ENCODE assay signal across 15 cellular contexts in genomic region chr11:47235163-47235562, GRCh38. TPM values are rescaled to one million over a fixed set of nuclear protein-coding genes. Genes with fewer than 3 reads are reported as not detected.
DNase-seq lines count a peak whose midpoint lies in the region; ATAC-seq and TF ChIP-seq lines count a peak whose summit lies in the region.
"Had no signal": no experiment of that assay in that cellular context is flagged by ENCODE, and none has a peak within 500 bp of the region (broad histone marks: within the 10 kb centered on the region; RNA-seq: fewer than 3 reads in every experiment).

No MANE protein-coding gene starts in this region.

- H3K36me3 ChIP-seq in RWPE2 (ENCODE audit: low read depth), result peaks cover 75% of the 10 kb centered on the region
- H3K36me3 ChIP-seq in rectal smooth muscle tissue (ENCODE audit: control insufficient read depth, insufficient read depth, low read length), result peaks cover 14% of the 10 kb centered on the region
- peaks cover 0 to 61% (median 7%) of the 10 kb centered on the region in 3 donors for H3K36me3 ChIP-seq in tibial nerve

- H3K9me3 ChIP-seq in RWPE2 (ENCODE audit: severe bottlenecking) (no peaks in the 10 kb centered on the region), tibial nerve (no peaks in the 10 kb centered on the region)
- H3K9me3 ChIP-seq: gastrocnemius medialis, HAP-1, upper lobe of left lung had no signal

- ATAC-seq in RWPE2 (ENCODE audit: low read depth) (no peak), HG02571 (IDR thresholded peaks at IDR 0.05; ENCODE audit: unreplicated experiment) (no peak)
- ATAC-seq: gastrocnemius medialis had no signal

- H3K4me3 Mint-ChIP-seq in activated CD4-positive, alpha-beta T cell treated with anti-CD3 and anti-CD28 coated beads, Interleukin-2, amount 10 ng/mL, durations not matched to agents 24 days and 14 days, result peak overlapping the region; percentile 72
- H3K4me3 Mint-ChIP-seq in chondrocyte (ENCODE audit: unreplicated experiment), result no peak overlapping the region
- H3K4me3 Mint-ChIP-seq: activated B cell treated with CpG ODN at 0.5 μM for 24 hours had no signal

- no peaks in the 10 kb centered on the region for H3K9me3 Mint-ChIP-seq in activated CD4-positive, alpha-beta T cell treated with anti-CD3 and anti-CD28 coated beads, Interleukin-2, amount 10 ng/mL, durations not matched to agents 24 days and 14 days
- no peaks in the 10 kb centered on the region for H3K9me3 Mint-ChIP-seq in chondrocyte (ENCODE audit: low read depth)
- H3K9me3 Mint-ChIP-seq: activated B cell treated with CpG ODN at 0.5 μM for 24 hours had no signal

- H3K4me3 ChIP-seq in RWPE2 (ENCODE audit: severe bottlenecking) (no peak overlapping the region), rectal smooth muscle tissue (ENCODE audit: low read length) (no peak overlapping the region), tibial nerve (no peak overlapping the region)
- H3K4me3 ChIP-seq: gastrocnemius medialis, HAP-1 had no signal

- TF ChIP-seq POLR2A in tibial nerve (IDR thresholded peaks at IDR 0.05), result no peak

- peak overlapping the region; percentile 90 for H3K27ac Mint-ChIP-seq in activated CD4-positive, alpha-beta T cell treated with anti-CD3 and anti-CD28 coated beads, Interleukin-2, amount 10 ng/mL, durations not matched to agents 24 days and 14 days
- H3K27ac Mint-ChIP-seq in chondrocyte (ENCODE audit: unreplicated experiment), result peak overlapping the region; percentile 59
- H3K27ac Mint-ChIP-seq: activated B cell treated with CpG ODN at 0.5 μM for 24 hours had no signal

- DNase-seq in activated CD4-positive, alpha-beta T cell treated with anti-CD3 and anti-CD28 coated beads, Interleukin-2, amount 10 ng/mL, durations not matched to agents 24 days and 14 days, result no peak
- DNase-seq in activated CD4-positive, alpha-beta T cell treated with anti-CD3 and anti-CD28 coated beads, Interleukin-2, amount 50 U/mL, for 1 hour, result no peak
- no peak for DNase-seq in RWPE2 (ENCODE audit: low spot score)
- DNase-seq in chondrocyte (ENCODE audit: low spot score), result no peak
- DNase-seq in tibial nerve (ENCODE audit: low spot score in 2 of 2), result no peak
- no peak for DNase-seq in NCI-H1105 (lab: John Stamatoyannopoulos, UW)
- DNase-seq: ACHN, activated B cell treated with CpG ODN at 0.5 μM for 24 hours, gastrocnemius medialis, NCI-H1417, NCI-H510A treated with DMSO at 0.1 percent for 48 hours had no signal

- TF ChIP-seq CTCF in RWPE2 (IDR thresholded peaks at IDR 0.05; ENCODE audit: poor library complexity, severe bottlenecking) (no peak), chondrocyte (IDR thresholded peaks at IDR 0.05) (no peak), tibial nerve (IDR thresholded peaks at IDR 0.05) (no peak)

- H3K36me3 Mint-ChIP-seq in activated CD4-positive, alpha-beta T cell treated with anti-CD3 and anti-CD28 coated beads, Interleukin-2, amount 10 ng/mL, durations not matched to agents 24 days and 14 days (ENCODE audit: low read depth), result peaks cover 56% of the 10 kb centered on the region
- H3K36me3 Mint-ChIP-seq in chondrocyte (ENCODE audit: low read depth), result peaks cover 18% of the 10 kb centered on the region

- peaks cover 9% of the 10 kb centered on the region for H3K4me1 ChIP-seq in RWPE2 (ENCODE audit: insufficient read depth, poor library complexity, severe bottlenecking)
- H3K4me1 ChIP-seq in rectal smooth muscle tissue (ENCODE audit: control insufficient read depth, insufficient read depth, low read length), result no peaks in the 10 kb centered on the region
- H3K4me1 ChIP-seq in tibial nerve, result peaks cover 0 to 20% (median 2%) of the 10 kb centered on the region in 4 donors
- H3K4me1 ChIP-seq: HAP-1, upper lobe of left lung had no signal

- TF ChIP-seq EP300 in tibial nerve (IDR thresholded peaks at IDR 0.05), result no peak

- no peaks in the 10 kb centered on the region for H3K27me3 ChIP-seq in RWPE2 (ENCODE audit: insufficient read depth, poor library complexity, severe bottlenecking)
- no peaks in the 10 kb centered on the region for H3K27me3 ChIP-seq in rectal smooth muscle tissue (ENCODE audit: control insufficient read depth, insufficient read depth, low read length)
- no peaks in the 10 kb centered on the region for H3K27me3 ChIP-seq in tibial nerve
- H3K27me3 ChIP-seq: gastrocnemius medialis, upper lobe of left lung had no signal

- intact Hi-C loops in activated CD4-positive, alpha-beta T cell treated with anti-CD3 and anti-CD28 coated beads, Interleukin-2, amount 10 ng/mL, durations not matched to agents 24 days and 14 days (cut with micrococcal nuclease), result no loop called here

- H3K27ac ChIP-seq in RWPE2 (ENCODE audit: poor library complexity, severe bottlenecking), result peak overlapping the region; percentile 71
- H3K27ac ChIP-seq in rectal smooth muscle tissue (ENCODE audit: low read depth, low read length), result peak overlapping the region; percentile 42
- H3K27ac ChIP-seq in tibial nerve, result no peak overlapping the region
- H3K27ac ChIP-seq: upper lobe of left lung had no signal

- 84 to 86% methylated on average over 12 of the region's 12 CpGs for WGBS in tibial nerve, 2 donors

- H3K4me1 Mint-ChIP-seq in activated CD4-positive, alpha-beta T cell treated with anti-CD3 and anti-CD28 coated beads, Interleukin-2, amount 10 ng/mL, durations not matched to agents 24 days and 14 days, result peaks cover 22% of the 10 kb centered on the region
- peaks cover 17% of the 10 kb centered on the region for H3K4me1 Mint-ChIP-seq in chondrocyte (ENCODE audit: low read depth)

- no peak overlapping the region for H3K9ac ChIP-seq in rectal smooth muscle tissue (ENCODE audit: low read length)

- no peaks in the 10 kb centered on the region for H3K27me3 Mint-ChIP-seq in activated CD4-positive, alpha-beta T cell treated with anti-CD3 and anti-CD28 coated beads, Interleukin-2, amount 10 ng/mL, durations not matched to agents 24 days and 14 days
- H3K27me3 Mint-ChIP-seq in chondrocyte (ENCODE audit: low read depth), result no peaks in the 10 kb centered on the region
- H3K27me3 Mint-ChIP-seq: activated B cell treated with CpG ODN at 0.5 μM for 24 hours had no signal

RNA-seq across cellular contexts. Expression of gene ACP2, which starts 13.5 kb away (rescaled TPM):
- 24.8 and 27.6 TPM in 2 replicates for total RNA-seq in activated CD4-positive, alpha-beta T cell treated with anti-CD3 and anti-CD28 coated beads, Interleukin-2, amount 10 ng/mL, durations not matched to agents 24 days and 14 days
- total RNA-seq in chondrocyte (35.3 to 54.5 TPM (median 36.1 TPM) in 3 replicates), tibial nerve (10 to 100 TPM; 38.5 to 88.1 (median 58.8) TPM)

RNA-seq across cellular contexts. Expression of gene DDB2, which starts 20.4 kb away (rescaled TPM):
- total RNA-seq in activated CD4-positive, alpha-beta T cell treated with anti-CD3 and anti-CD28 coated beads, Interleukin-2, amount 10 ng/mL, durations not matched to agents 24 days and 14 days, result 148 and 157 TPM in 2 replicates
- total RNA-seq in chondrocyte (45.0 to 51.3 TPM (median 49.1 TPM) in 3 replicates), tibial nerve (10 to 100 TPM; 43.8 to 82.8 (median 52.4) TPM)

RNA-seq across cellular contexts. Expression of gene NR1H3, which starts 22.6 kb away (rescaled TPM):
- 7.6 and 15.4 TPM in 2 replicates for total RNA-seq in activated CD4-positive, alpha-beta T cell treated with anti-CD3 and anti-CD28 coated beads, Interleukin-2, amount 10 ng/mL, durations not matched to agents 24 days and 14 days
- total RNA-seq in chondrocyte (3.2 to 7.0 TPM (median 4.8 TPM) in 3 replicates), tibial nerve (100 to 1,000 TPM in 3 of 4 donors, 10 to 100 TPM in 1; 92.7 to 218 (median 124) TPM)

RNA-seq across cellular contexts. Expression of gene MADD, which starts 34.8 kb away (rescaled TPM):
- 78.5 and 80.7 TPM in 2 replicates for total RNA-seq in activated CD4-positive, alpha-beta T cell treated with anti-CD3 and anti-CD28 coated beads, Interleukin-2, amount 10 ng/mL, durations not matched to agents 24 days and 14 days
- total RNA-seq in chondrocyte (28.3 to 32.1 TPM (median 29.6 TPM) in 3 replicates), tibial nerve (10 to 100 TPM; 41.9 to 68.0 (median 52.2) TPM)

RNA-seq across cellular contexts. Expression of gene PACSIN3, which starts 48.9 kb away (rescaled TPM):
- total RNA-seq in activated CD4-positive, alpha-beta T cell treated with anti-CD3 and anti-CD28 coated beads, Interleukin-2, amount 10 ng/mL, durations not matched to agents 24 days and 14 days, result 14.3 and 16.4 TPM in 2 replicates
- total RNA-seq in chondrocyte (45.0 to 69.4 TPM (median 65.3 TPM) in 3 replicates), tibial nerve (10 to 100 TPM; 44.8 to 69.0 (median 61.6) TPM)

Comparison
In these comparisons a context has a peak if more than half of its experiments do, and no peak if none do; other contexts are left out.
1. H3K27ac ChIP-seq: peak in RWPE2 (single experiment) and rectal smooth muscle tissue (single experiment); none in tibial nerve (0 of 4).